In the genomic region with DNA sequence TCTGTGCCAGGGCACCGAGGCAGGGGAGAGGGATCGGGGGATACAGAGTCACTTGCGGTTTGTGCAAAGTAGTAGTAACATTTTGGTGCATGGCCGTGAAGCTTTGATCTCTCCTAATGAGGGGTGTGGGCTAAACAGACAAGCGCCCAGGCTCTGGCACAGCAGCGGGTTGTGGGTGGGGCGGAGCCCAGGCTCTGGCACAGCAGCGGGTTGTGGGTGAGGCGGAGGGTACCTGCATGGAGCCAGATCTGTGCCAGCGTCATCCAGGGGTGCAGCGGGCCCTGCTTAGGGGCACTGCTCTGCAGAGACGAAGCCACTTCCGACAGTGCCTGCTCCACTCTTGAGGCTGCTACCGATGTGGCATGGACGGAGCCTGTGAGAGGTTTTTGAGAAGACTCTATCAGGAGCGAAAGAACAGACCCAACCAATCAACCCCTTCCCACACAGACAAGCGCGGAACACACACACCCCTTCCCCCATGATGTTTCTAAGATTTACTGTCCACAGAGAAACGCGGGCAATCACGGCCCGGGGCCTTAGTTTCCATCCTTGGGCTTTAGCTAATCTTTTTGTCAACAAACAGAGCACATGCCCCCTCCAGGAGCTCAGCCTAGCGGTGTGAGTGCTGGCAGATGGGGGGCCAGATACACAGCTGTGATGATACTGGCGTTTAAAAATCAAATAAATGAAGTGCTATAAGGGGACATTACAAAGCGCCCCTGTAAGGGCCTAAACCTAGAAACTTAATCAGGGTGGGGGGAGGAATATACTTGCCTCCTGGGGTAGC, we compare ENCODE assay signal across 18 cellular contexts.
"Had no signal": no experiment of that assay in that cellular context is flagged by ENCODE, and none has a peak within 500 bp of the region (broad histone marks: within the 10 kb centered on the region; RNA-seq: fewer than 3 reads in every experiment).

No MANE protein-coding gene starts in this region.

- H3K9me3 ChIP-seq: lower lobe of right lung, pancreas, tibial artery, vagina had no signal

- H3K27me3 Mint-ChIP-seq: activated T-cell treated with anti-CD3 and anti-CD28 coated beads, Interleukin-2, amount 50 U/mL, for 24 hours; stimulated activated naive B cell treated with anti-CD40 and anti-IgM and Interleukin-4, amounts not matched to agents 10 μg/mL and 1 μg/mL and 100 μg/mL, for 72 hours had no signal

- H3K4me3 Mint-ChIP-seq: activated CD4-positive, alpha-beta memory T cell treated with anti-CD3 and anti-CD28 coated beads, Interleukin-2, amount 10 ng/mL, durations not matched to agents 7 days and 5 days; activated T-cell treated with anti-CD3 and anti-CD28 coated beads, Interleukin-2, amount 50 U/mL, for 24 hours; mesothelial cell of epicardium; stimulated activated naive B cell treated with anti-CD40 and anti-IgM and Interleukin-4, amounts not matched to agents 10 μg/mL and 1 μg/mL and 100 μg/mL, for 72 hours; T-helper 17 cell had no signal

- H3K27ac Mint-ChIP-seq: activated CD4-positive, alpha-beta memory T cell treated with anti-CD3 and anti-CD28 coated beads, Interleukin-2, amount 10 ng/mL, durations not matched to agents 7 days and 5 days; activated T-cell treated with anti-CD3 and anti-CD28 coated beads, Interleukin-2, amount 50 U/mL, for 24 hours; mesothelial cell of epicardium; stimulated activated naive B cell treated with anti-CD40 and anti-IgM and Interleukin-4, amounts not matched to agents 10 μg/mL and 1 μg/mL and 100 μg/mL, for 72 hours; T-helper 17 cell had no signal

- H3K36me3 Mint-ChIP-seq: stimulated activated naive B cell treated with anti-CD40 and anti-IgM and Interleukin-4, amounts not matched to agents 10 μg/mL and 1 μg/mL and 100 μg/mL, for 72 hours had no signal

- ATAC-seq: foreskin keratinocyte; left cardiac atrium; pancreas; stimulated activated naive B cell treated with anti-CD40 and anti-IgM and Interleukin-4, amounts not matched to agents 10 μg/mL and 1 μg/mL and 100 μg/mL, for 72 hours; T-helper 17 cell had no signal

- H3K27ac ChIP-seq: coronary artery, foreskin keratinocyte, lower lobe of right lung, pancreas, tibial artery, vagina had no signal

- H3K4me3 ChIP-seq: coronary artery, lower lobe of right lung, pancreas, tibial artery, vagina had no signal

- FAIRE-seq: endothelial cell of umbilical vein, pancreas had no signal

- H3K36me3 ChIP-seq: pancreas, vagina had no signal

- DNase-seq: activated CD4-positive, alpha-beta memory T cell treated with anti-CD3 and anti-CD28 coated beads, Interleukin-2, amount 10 ng/mL, durations not matched to agents 7 days and 5 days; activated CD4-positive, alpha-beta T cell treated with anti-CD3 and anti-CD28 coated beads for 4 hours; activated naive CD4-positive, alpha-beta T cell treated with anti-CD3 and anti-CD28 coated beads, Interleukin-2, amount 50 U/mL, for 16 hours; activated T-cell treated with anti-CD3 and anti-CD28 coated beads, Interleukin-2, amount 50 U/mL, for 24 hours; central memory CD4-positive, alpha-beta T cell; foreskin keratinocyte; left cardiac atrium; lower lobe of right lung; pancreas; stimulated activated CD4-positive, alpha-beta T cell treated with anti-CD3 and anti-CD28 coated beads, Interleukin-15, amount 100 ng/mL, for 24 hours; stimulated activated CD4-positive, alpha-beta T cell treated with anti-CD3 and anti-CD28 coated beads, Interleukin-4, amount 100 ng/mL, for 1 hour; stimulated activated naive B cell treated with anti-CD40 and anti-IgM and Interleukin-4, amounts not matched to agents 10 μg/mL and 1 μg/mL and 100 μg/mL, for 72 hours; T-helper 17 cell; tibial artery had no signal

- H3K4me1 Mint-ChIP-seq: activated CD4-positive, alpha-beta memory T cell treated with anti-CD3 and anti-CD28 coated beads, Interleukin-2, amount 10 ng/mL, durations not matched to agents 7 days and 5 days; stimulated activated naive B cell treated with anti-CD40 and anti-IgM and Interleukin-4, amounts not matched to agents 10 μg/mL and 1 μg/mL and 100 μg/mL, for 72 hours; T-helper 17 cell had no signal

- H3K27me3 ChIP-seq: foreskin keratinocyte, pancreas, tibial artery, vagina had no signal

- H3K9me3 Mint-ChIP-seq: activated CD4-positive, alpha-beta memory T cell treated with anti-CD3 and anti-CD28 coated beads, Interleukin-2, amount 10 ng/mL, durations not matched to agents 7 days and 5 days; activated T-cell treated with anti-CD3 and anti-CD28 coated beads, Interleukin-2, amount 50 U/mL, for 24 hours; mesothelial cell of epicardium; stimulated activated naive B cell treated with anti-CD40 and anti-IgM and Interleukin-4, amounts not matched to agents 10 μg/mL and 1 μg/mL and 100 μg/mL, for 72 hours had no signal

- H3K4me1 ChIP-seq: foreskin keratinocyte, lower lobe of right lung, pancreas, tibial artery, vagina had no signal
